16 cellular contexts compared by ENCODE assay signal in the genomic region with DNA sequence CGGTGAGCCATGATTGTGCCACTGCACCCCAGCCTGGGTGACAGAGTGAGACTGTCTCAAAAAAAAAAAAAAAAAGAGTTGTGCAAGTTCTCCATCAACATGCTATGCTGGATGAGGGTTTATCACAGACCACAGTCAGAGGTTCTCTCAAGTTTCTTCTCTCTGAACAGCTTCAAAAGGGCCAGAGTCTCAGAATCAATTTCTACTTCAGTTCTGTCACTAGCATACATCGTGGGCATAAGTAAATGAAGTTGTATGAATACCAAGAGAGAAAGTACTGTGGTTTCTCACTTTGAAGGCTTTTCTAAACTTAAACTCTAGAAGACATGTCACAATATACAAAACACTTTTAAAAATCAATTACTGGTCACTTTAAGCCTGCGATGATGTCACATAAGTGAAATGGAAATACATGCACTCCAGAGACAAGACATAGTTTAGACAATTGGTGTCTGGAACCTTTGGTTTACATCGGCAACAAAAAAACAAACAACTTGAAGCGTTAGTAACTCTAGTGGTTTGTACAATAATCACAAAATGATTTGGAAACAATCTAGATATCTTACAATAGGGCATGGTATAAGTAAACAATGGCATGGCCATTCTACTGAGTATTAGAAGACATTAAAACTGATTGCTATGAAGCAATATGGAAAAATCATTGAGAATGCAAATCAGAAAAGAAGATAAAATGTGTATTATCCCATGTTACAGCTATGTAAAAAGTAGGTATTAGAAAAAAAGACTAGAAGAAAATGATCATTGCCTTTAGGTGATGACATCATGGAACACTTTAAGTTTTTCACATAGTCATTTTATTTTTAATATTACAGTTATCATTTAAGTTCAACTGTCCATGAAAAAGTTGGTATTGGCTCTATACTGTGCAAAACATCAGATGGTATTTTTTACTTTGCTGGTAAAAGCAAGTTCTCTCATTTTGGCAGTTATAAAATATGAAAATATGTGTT.
DNase-seq lines count a peak whose midpoint lies in the region; ATAC-seq and TF ChIP-seq lines count a peak whose summit lies in the region.
"Had no signal": no experiment of that assay in that cellular context is flagged by ENCODE, and none has a peak within 500 bp of the region (broad histone marks: within the 10 kb centered on the region; RNA-seq: fewer than 3 reads in every experiment).

No MANE protein-coding gene starts in this region.

- DNase-seq in GM13976 (ENCODE audit: low spot score) (peak; percentile 34), A673 (ENCODE audit: low spot score) (no peak), C1 segment of cervical spinal cord (lab: John Stamatoyannopoulos, UW) (no peak)
- no peak for DNase-seq in stimulated activated CD4-positive, alpha-beta T cell treated with anti-CD3 and anti-CD28 coated beads, Interleukin-12 subunit alpha, Interleukin-12 subunit beta, amount 100 ng/mL, for 4 hours
- DNase-seq in activated naive CD4-positive, alpha-beta T cell treated with Interleukin-2 at 50 U/mL for 16 hours, result no peak
- DNase-seq: activated CD4-positive, alpha-beta memory T cell treated with anti-CD3 and anti-CD28 coated beads for 36 hours; cortex of kidney; NCI-H1417; NCI-H446 had no signal

- BruUV-seq in A673 (replicated peaks; lab: Mats Ljungman, UMichigan), result no TSS peak

- in situ Hi-C loops in GM13976 (cut with MboI; ENCODE audit: low sequenced_read_pairs, unreplicated experiment), result no loop called here

- no peak overlapping the region for H3K4me3 ChIP-seq in A673 (ENCODE audit: low read depth, low read length, poor library complexity, severe bottlenecking)
- H3K4me3 ChIP-seq: ascending aorta, esophagus muscularis mucosa, smooth muscle cell had no signal

- H3K27ac ChIP-seq in A673 (ENCODE audit: low read depth, low read length, poor library complexity, severe bottlenecking), result no peak overlapping the region
- H3K27ac ChIP-seq: ascending aorta, esophagus muscularis mucosa, parathyroid adenoma had no signal

- H3K27me3 ChIP-seq in A673 (replicated peaks; ENCODE audit: insufficient read depth, low read depth, low read length, poor library complexity), result no peaks in the 10 kb centered on the region
- H3K27me3 ChIP-seq: ascending aorta, esophagus muscularis mucosa had no signal

- TF ChIP-seq CTCF in GM13976 (IDR thresholded peaks at IDR 0.05; ENCODE audit: borderline replicate concordance, control extremely low read depth, extremely low read depth, insufficient read depth, missing control alignments) (no peak), A673 (conservative IDR thresholded peaks at IDR 0.05; ENCODE audit: low read depth, low read length) (no peak)

- peak; percentile 69 for ATAC-seq in GM19328 (IDR thresholded peaks at IDR 0.05; ENCODE audit: unreplicated experiment)
- ATAC-seq in HG02610 (IDR thresholded peaks at IDR 0.05; ENCODE audit: unreplicated experiment), result peak; percentile 86
- ATAC-seq in HG03432 (IDR thresholded peaks at IDR 0.05; ENCODE audit: unreplicated experiment), result peak; percentile 68

- peaks cover 7% of the 10 kb centered on the region for H3K36me3 ChIP-seq in A673 (ENCODE audit: insufficient read depth, low read length, poor library complexity, severe bottlenecking)

- no peaks in the 10 kb centered on the region for H3K9me3 ChIP-seq in A673 (ENCODE audit: low read depth, low read length, poor library complexity, severe bottlenecking)
- H3K9me3 ChIP-seq: ascending aorta, esophagus muscularis mucosa had no signal

- POLR2A ChIA-PET in A673 (lab: Charles Lee; ENCODE audit: low non-redundant PET), result no interaction called here

- intact Hi-C loops in A673 (cut with micrococcal nuclease; ENCODE audit: unreplicated experiment), result no loop called here

- CTCF ChIA-PET in A673 (lab: Charles Lee), result no interaction called here

- no peaks in the 10 kb centered on the region for H3K4me1 ChIP-seq in A673 (ENCODE audit: insufficient read depth, low read length, poor library complexity, severe bottlenecking)
- H3K4me1 ChIP-seq: parathyroid adenoma had no signal
